Comparison of ENCODE assay signal across 10 cellular contexts in the genomic region with DNA sequence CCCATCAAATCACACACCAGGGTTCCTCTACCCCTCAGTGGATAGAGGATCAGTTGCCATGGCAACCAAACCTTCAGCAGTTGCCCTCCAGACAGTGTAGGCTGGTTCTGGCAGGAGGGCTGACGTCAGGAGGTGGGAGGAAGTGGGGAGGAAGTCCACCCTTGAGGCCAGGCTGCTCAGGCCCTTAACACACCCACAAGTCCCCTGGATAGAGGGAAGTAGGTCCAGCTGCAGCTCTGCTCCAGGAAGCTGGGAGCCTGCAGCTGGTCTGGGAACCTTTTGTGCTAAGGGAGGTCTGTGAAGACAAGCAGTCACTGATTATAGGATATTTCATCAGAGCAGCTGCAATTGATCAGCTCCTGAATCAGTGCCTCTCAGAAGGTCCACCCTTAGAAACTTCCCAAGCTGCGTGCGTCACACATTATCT.
DNase-seq lines count a peak whose midpoint lies in the region; ATAC-seq, FAIRE-seq and TF ChIP-seq lines count a peak whose summit lies in the region.
"Had no signal": no experiment of that assay in that cellular context is flagged by ENCODE, and none has a peak within 500 bp of the region (broad histone marks: within the 10 kb centered on the region; RNA-seq: fewer than 3 reads in every experiment).

No MANE protein-coding gene starts in this region.

- no peak overlapping the region for H3K4me3 ChIP-seq in NT2/D1 (ENCODE audit: insufficient read length, low read depth)
- no peak overlapping the region for H3K4me3 ChIP-seq in gastrocnemius medialis

- in situ Hi-C loops in gastrocnemius medialis (cut with MboI; ENCODE audit: low sequenced_read_pairs in 4 of 4) = loop anchor here in 3 of 4 donors (5.0 to 25.0 kb wide), 4 partner anchors 99 to 329 kb away; partner anchors contain the start of gene HOXD8 (in 2 of the 3)

- DNase-seq in GM03348 (ENCODE audit: low spot score) = peak; percentile 77
- no peak for DNase-seq in NT2/D1 (ENCODE audit: low read depth, low spot score)
- DNase-seq in Right ventricle myocardium superior = peak; percentile 78
- peak; percentile 35 to 66 for DNase-seq in gastrocnemius medialis
- no peak for DNase-seq in mesenteric fat pad (ENCODE audit: low spot score)
- no peak for DNase-seq in NCI-H2107 treated with DMSO at 0.1 percent for 48 hours (lab: John Stamatoyannopoulos, UW; ENCODE audit: unreplicated experiment)
- no peak for DNase-seq in H54 (ENCODE audit: insufficient read length, low spot score)
- DNase-seq: cerebellar nuclear complex, NCI-H226 had no signal

- 0 out of 2 replicates have a peak, but pooled peaks cover 4% of the 10 kb centered on the region for H3K9me3 ChIP-seq in NT2/D1 (ENCODE audit: insufficient read depth, low read length)
- H3K9me3 ChIP-seq in gastrocnemius medialis = no peaks in the 10 kb centered on the region

- no peak for TF ChIP-seq CTCF in gastrocnemius medialis (IDR thresholded peaks at IDR 0.05 in 4 of 5, conservative IDR thresholded peaks at IDR 0.05 in 1 of 5)

- ATAC-seq in Right ventricle myocardium superior (ENCODE audit: poor library complexity) (peak; percentile 95), gastrocnemius medialis (peak; percentile 81 to 82), GM19035 (IDR thresholded peaks at IDR 0.05; ENCODE audit: unreplicated experiment) (no peak)

- H3K27me3 ChIP-seq in NT2/D1 (ENCODE audit: insufficient read depth, insufficient read length) = no peaks in the 10 kb centered on the region
- H3K27me3 ChIP-seq in gastrocnemius medialis = no peaks in the 10 kb centered on the region

- H3K4me1 ChIP-seq in NT2/D1 (ENCODE audit: insufficient read depth, insufficient read length) = peaks cover 11% of the 10 kb centered on the region
- H3K4me1 ChIP-seq in gastrocnemius medialis = peaks cover 0 to 5% of the 10 kb centered on the region in 2 donors

- intact Hi-C loops in Right ventricle myocardium superior (cut with DNase I) (loop anchor here (5.0 kb wide), 3 partner anchors 96 to 314 kb away; no protein-coding TSS in a partner anchor), gastrocnemius medialis (cut with DNase I; ENCODE audit: low total_unique reads) (loop anchor here (1.0 to 10.0 kb wide), 5 partner anchors 99 to 329 kb away; partner anchors contain the start of gene MTX2)

- TF ChIP-seq POLR2A in gastrocnemius medialis (IDR thresholded peaks at IDR 0.05) (no peak), H54 (IDR thresholded peaks at IDR 0.05; ENCODE audit: low read depth, low read length) (no peak)

- H3K27ac ChIP-seq in gastrocnemius medialis = peak overlapping the region; percentile 39 to 59 (median 51)

- H3K36me3 ChIP-seq in NT2/D1 (ENCODE audit: insufficient read depth, insufficient read length, low read length) = no peaks in the 10 kb centered on the region
- no peaks in the 10 kb centered on the region for H3K36me3 ChIP-seq in gastrocnemius medialis

- FAIRE-seq in H54 (lab: Jason Lieb, UNC) = no peak

- peak overlapping the region; percentile 52 for H3K9ac ChIP-seq in NT2/D1 (ENCODE audit: insufficient read length, low read depth)

Comparison
In these comparisons a context has a peak if more than half of its experiments do, and no peak if none do; other contexts are left out.
1. DNase-seq: peak in GM03348 (single experiment), Right ventricle myocardium superior (single experiment) and gastrocnemius medialis (2 of 2); none in NT2/D1 (single experiment), mesenteric fat pad (single experiment), NCI-H2107 treated with DMSO at 0.1 percent for 48 hours (single experiment) and H54 (single experiment).